1 cellular context compared by ENCODE assay signal in genomic region chr11:123630126-123630531, GRCh38.
TF ChIP-seq lines count a peak whose summit lies in the region.

No MANE protein-coding gene starts in this region.

TF ChIP-seq in SK-N-SH, 30 proteins besides CTCF, POLR2A, EP300 and RAD21 (continued from another document):
- TF ChIP-seq, protein P1, sequence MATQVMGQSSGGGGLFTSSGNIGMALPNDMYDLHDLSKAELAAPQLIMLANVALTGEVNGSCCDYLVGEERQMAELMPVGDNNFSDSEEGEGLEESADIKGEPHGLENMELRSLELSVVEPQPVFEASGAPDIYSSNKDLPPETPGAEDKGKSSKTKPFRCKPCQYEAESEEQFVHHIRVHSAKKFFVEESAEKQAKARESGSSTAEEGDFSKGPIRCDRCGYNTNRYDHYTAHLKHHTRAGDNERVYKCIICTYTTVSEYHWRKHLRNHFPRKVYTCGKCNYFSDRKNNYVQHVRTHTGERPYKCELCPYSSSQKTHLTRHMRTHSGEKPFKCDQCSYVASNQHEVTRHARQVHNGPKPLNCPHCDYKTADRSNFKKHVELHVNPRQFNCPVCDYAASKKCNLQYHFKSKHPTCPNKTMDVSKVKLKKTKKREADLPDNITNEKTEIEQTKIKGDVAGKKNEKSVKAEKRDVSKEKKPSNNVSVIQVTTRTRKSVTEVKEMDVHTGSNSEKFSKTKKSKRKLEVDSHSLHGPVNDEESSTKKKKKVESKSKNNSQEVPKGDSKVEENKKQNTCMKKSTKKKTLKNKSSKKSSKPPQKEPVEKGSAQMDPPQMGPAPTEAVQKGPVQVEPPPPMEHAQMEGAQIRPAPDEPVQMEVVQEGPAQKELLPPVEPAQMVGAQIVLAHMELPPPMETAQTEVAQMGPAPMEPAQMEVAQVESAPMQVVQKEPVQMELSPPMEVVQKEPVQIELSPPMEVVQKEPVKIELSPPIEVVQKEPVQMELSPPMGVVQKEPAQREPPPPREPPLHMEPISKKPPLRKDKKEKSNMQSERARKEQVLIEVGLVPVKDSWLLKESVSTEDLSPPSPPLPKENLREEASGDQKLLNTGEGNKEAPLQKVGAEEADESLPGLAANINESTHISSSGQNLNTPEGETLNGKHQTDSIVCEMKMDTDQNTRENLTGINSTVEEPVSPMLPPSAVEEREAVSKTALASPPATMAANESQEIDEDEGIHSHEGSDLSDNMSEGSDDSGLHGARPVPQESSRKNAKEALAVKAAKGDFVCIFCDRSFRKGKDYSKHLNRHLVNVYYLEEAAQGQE (IDR thresholded peaks at IDR 0.05; ENCODE audit: low read depth, low read length) = no peak
- TF ChIP-seq YY1 (IDR thresholded peaks at IDR 0.05; ENCODE audit: low read depth) (no peak), NFIC (IDR thresholded peaks at IDR 0.05; ENCODE audit: borderline replicate concordance) (no peak), USF1 (IDR thresholded peaks at IDR 0.05; ENCODE audit: borderline replicate concordance, low read depth) (no peak), POLR2AphosphoS5 (IDR thresholded peaks at IDR 0.05; ENCODE audit: low read depth, low read length) (no peak), RXRA (IDR thresholded peaks at IDR 0.05; ENCODE audit: borderline replicate concordance, low read depth) (no peak), NRF1 (IDR thresholded peaks at IDR 0.05; ENCODE audit: low read depth, low read length) (no peak)
- TF ChIP-seq, protein P2, sequence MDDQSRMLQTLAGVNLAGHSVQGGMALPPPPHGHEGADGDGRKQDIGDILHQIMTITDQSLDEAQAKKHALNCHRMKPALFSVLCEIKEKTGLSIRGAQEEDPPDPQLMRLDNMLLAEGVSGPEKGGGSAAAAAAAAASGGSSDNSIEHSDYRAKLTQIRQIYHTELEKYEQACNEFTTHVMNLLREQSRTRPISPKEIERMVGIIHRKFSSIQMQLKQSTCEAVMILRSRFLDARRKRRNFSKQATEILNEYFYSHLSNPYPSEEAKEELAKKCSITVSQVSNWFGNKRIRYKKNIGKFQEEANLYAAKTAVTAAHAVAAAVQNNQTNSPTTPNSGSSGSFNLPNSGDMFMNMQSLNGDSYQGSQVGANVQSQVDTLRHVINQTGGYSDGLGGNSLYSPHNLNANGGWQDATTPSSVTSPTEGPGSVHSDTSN (IDR thresholded peaks at IDR 0.05) = no peak
